Comparison of ENCODE assay signal across 18 cellular contexts in genomic region chr18:52236134-52236533, GRCh38.
"Had no signal": no experiment of that assay in that cellular context is flagged by ENCODE, and none has a peak within 500 bp of the region (broad histone marks: within the 10 kb centered on the region; RNA-seq: fewer than 3 reads in every experiment).

No MANE protein-coding gene starts in this region.

- ATAC-seq: activated CD8-positive, alpha-beta T cell treated with anti-CD3 and anti-CD28 coated beads for 36 hours; activated T-cell treated with anti-CD3 and anti-CD28 coated beads, Interleukin-2, amount 50 U/mL, for 72 hours; left lobe of liver; natural killer cell had no signal

- H3K9me3 ChIP-seq: colonic mucosa, prostate gland, stomach, thoracic aorta had no signal

- H3K27me3 ChIP-seq: colonic mucosa, stomach had no signal

- H3K27ac ChIP-seq: colonic mucosa, prostate gland, stomach, thoracic aorta had no signal

- H3K4me1 ChIP-seq: colonic mucosa, prostate gland, stomach had no signal

- H3K36me3 ChIP-seq: colonic mucosa, prostate gland, stomach, thoracic aorta had no signal

- DNase-seq: activated CD4-positive, alpha-beta T cell treated with anti-CD3 and anti-CD28 coated beads for 4 hours; activated CD8-positive, alpha-beta memory T cell treated with anti-CD3 and anti-CD28 coated beads, Interleukin-2, amount 50 U/mL, for 4 hours; activated CD8-positive, alpha-beta T cell treated with anti-CD3 and anti-CD28 coated beads for 36 hours; activated gamma-delta T cell treated with Interleukin-2 at 50 U/mL for 16 hours; activated naive CD8-positive, alpha-beta T cell treated with anti-CD3 and anti-CD28 coated beads, Interleukin-2, amount 10 ng/mL, durations not matched to agents 7 days and 5 days; activated T-cell treated with anti-CD3 and anti-CD28 coated beads, Interleukin-2, amount 50 U/mL, for 72 hours; aorta; colonic mucosa; effector CD8-positive, alpha-beta T cell; head of caudate nucleus; natural killer cell; stimulated activated CD4-positive, alpha-beta T cell treated with anti-CD3 and anti-CD28 coated beads, Interleukin-15, amount 100 ng/mL, for 24 hours; stimulated activated CD4-positive, alpha-beta T cell treated with anti-CD3 and anti-CD28 coated beads, Interleukin-4, amount 100 ng/mL, for 24 hours; stomach; T-helper 1 cell had no signal

- H3K4me3 ChIP-seq: colonic mucosa, prostate gland, stomach, thoracic aorta had no signal
